Comparison of ENCODE assay signal across 1 cellular context in genomic region chr3:188153498-188153948, GRCh38.
TF ChIP-seq lines count a peak whose summit lies in the region.

No MANE protein-coding gene starts in this region.

TF ChIP-seq in endothelial cell of umbilical vein, 7 proteins besides CTCF, POLR2A, EP300 and RAD21 (continued from another document):
- TF ChIP-seq MAX (IDR thresholded peaks at IDR 0.05; ENCODE audit: insufficient read depth, insufficient read length) (peak; percentile 3), FOS (IDR thresholded peaks at IDR 0.05; ENCODE audit: borderline replicate concordance, insufficient read depth, low read length) (no peak)
